ENCODE assay signal across 8 cellular contexts in genomic region chr11:118251858-118252652, GRCh38. TPM values are rescaled to one million over a fixed set of nuclear protein-coding genes. Genes with fewer than 3 reads are reported as not detected.
DNase-seq lines count a peak whose midpoint lies in the region; ATAC-seq and TF ChIP-seq lines count a peak whose summit lies in the region.

Gene MPZL3 (minus strand): TSS chr11:118252365. CDS start chr11:118252294, 71 bp downstream.

- ATAC-seq in HG02642 (IDR thresholded peaks at IDR 0.05; ENCODE audit: poor library complexity, unreplicated experiment), result peak; percentile 80
- peak; percentile 88 for ATAC-seq in T-helper 17 cell
- ATAC-seq in left cardiac atrium, result peak; percentile 82 to 86

- peak; percentile 67 for DNase-seq in ELR (ENCODE audit: low read depth)
- peak; percentile 97 for DNase-seq in NCI-H146 (lab: John Stamatoyannopoulos, UW)
- DNase-seq in T-helper 17 cell, result peak; percentile 55 to 74 (median 63)
- peak; percentile 21 for DNase-seq in amniotic stem cell (lab: John Stamatoyannopoulos, UW)
- DNase-seq in left cardiac atrium, result peak; percentile 81
- peak; percentile 70 for DNase-seq in pons (ENCODE audit: low spot score)
- peak; percentile 95 for DNase-seq in transverse colon

- peaks cover 27% of the 10 kb centered on the region for H3K4me1 Mint-ChIP-seq in T-helper 17 cell

- peaks cover 3% of the 10 kb centered on the region for H3K36me3 Mint-ChIP-seq in T-helper 17 cell (ENCODE audit: low read depth)

- H3K27ac ChIP-seq in transverse colon, result peak within 1 kb of the TSS; percentile 84 to 89 (median 86)

- H3K9me3 ChIP-seq in T-helper 17 cell (ENCODE audit: control insufficient read depth, low read length, poor library complexity, severe bottlenecking), result no peaks in the 10 kb centered on the region
- H3K9me3 ChIP-seq in transverse colon, result no peaks in the 10 kb centered on the region

- no peak for TF ChIP-seq EP300 in transverse colon (IDR thresholded peaks at IDR 0.05; ENCODE audit: low read depth)

- peak within 1 kb of the TSS; percentile 99 for H3K27ac Mint-ChIP-seq in T-helper 17 cell

- TF ChIP-seq POLR2A in transverse colon (IDR thresholded peaks at IDR 0.05), result peak; percentile 90

- TF ChIP-seq CTCF in transverse colon (IDR thresholded peaks at IDR 0.05), result peak in 1 of 5 experiments; percentile 13

- intact Hi-C loops in left cardiac atrium (cut with DNase I), result loop anchor here in 1 of 2 donors (10.0 kb wide), 1 partner anchor 47 kb away; no protein-coding TSS in a partner anchor
- intact Hi-C loops in transverse colon (cut with DNase I; ENCODE audit: low total_unique reads), result no loop called here

- H3K4me1 ChIP-seq in transverse colon, result peaks cover 0 to 27% (median 8%) of the 10 kb centered on the region in 4 donors

- H3K36me3 ChIP-seq in transverse colon, result peaks cover 0 to 4% (median 0%) of the 10 kb centered on the region in 4 donors

- in situ Hi-C loops in transverse colon (cut with MboI; ENCODE audit: low pct_ligation_motif_present in 1 of 4, low pct_unique_long_range_greater_than_20kb in 1 of 4, low sequenced_read_pairs in 3 of 4), result no loop called here

- no peaks in the 10 kb centered on the region for H3K27me3 Mint-ChIP-seq in T-helper 17 cell

- WGBS in transverse colon (ENCODE audit: low coverage in 1 of 2), 2 donors, result 2% methylated on average over 10 to 24 of the region's 33 CpGs

- H3K4me3 Mint-ChIP-seq in T-helper 17 cell, result peak within 1 kb of the TSS; percentile 95

- H3K27me3 ChIP-seq in transverse colon, result peaks cover 3% of the 10 kb centered on the region

- peak within 1 kb of the TSS; percentile 36 to 70 (median 57) for H3K4me3 ChIP-seq in transverse colon

RNA-seq across cellular contexts. Expression of gene MPZL3, which starts in this region (rescaled TPM):
- total RNA-seq in T-helper 17 cell (10 to 100 TPM; 24.5 to 26.4 TPM), left cardiac atrium (1 to 10 TPM; 1.0 to 1.1 TPM), transverse colon (10 to 100 TPM in 2 of 4 donors, 1 to 10 TPM in 2; 2.4 to 15.2 (median 8.2) TPM)

Comparison
In these comparisons a context has a peak if more than half of its experiments do, and no peak if none do; other contexts are left out.
1. Peak in every context shown above with its lines: DNase-seq, ATAC-seq, H3K4me3 ChIP-seq and H3K27ac ChIP-seq.
2. DNase-seq: peak in every context shown above with its lines; median percentile 97 in NCI-H146; 95 in transverse colon; 81 in left cardiac atrium; 70 in pons; 67 in ELR; 63 in T-helper 17 cell; 21 in amniotic stem cell.